Comparison of ENCODE assay signal across 15 cellular contexts in the genomic region with DNA sequence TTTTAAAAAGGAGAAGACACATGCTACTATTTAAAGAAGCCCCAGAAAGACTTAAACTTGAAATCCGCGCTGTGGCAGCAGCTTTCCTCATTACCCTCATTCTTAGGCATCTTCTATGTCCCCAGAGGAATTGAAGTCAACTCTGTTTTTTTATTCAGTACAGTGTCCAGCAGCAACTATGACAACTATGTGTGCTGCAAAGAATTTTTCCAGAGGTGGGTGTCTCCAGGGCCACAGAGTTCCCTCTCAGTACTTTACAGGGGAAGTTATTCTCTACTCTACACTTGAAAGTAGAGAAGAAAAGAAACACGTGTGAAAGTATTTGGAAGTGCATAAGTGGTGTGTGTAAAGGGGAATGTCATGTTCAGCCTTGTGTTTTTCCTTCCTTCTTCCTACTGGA. TPM values are rescaled to one million over a fixed set of nuclear protein-coding genes. Genes with fewer than 3 reads are reported as not detected.
DNase-seq lines count a peak whose midpoint lies in the region; ATAC-seq and TF ChIP-seq lines count a peak whose summit lies in the region.
"Had no signal": no experiment of that assay in that cellular context is flagged by ENCODE, and none has a peak within 500 bp of the region (broad histone marks: within the 10 kb centered on the region; RNA-seq: fewer than 3 reads in every experiment).

No MANE protein-coding gene starts in this region.

- H3K27me3 Mint-ChIP-seq in brain = peaks cover 3% of the 10 kb centered on the region

- peak overlapping the region; percentile 1 for H2AFZ ChIP-seq in neuron (ENCODE audit: low read depth, low read length)

- TF ChIP-seq POLR2A in thyroid gland (IDR thresholded peaks at IDR 0.05) (no peak), ovary (IDR thresholded peaks at IDR 0.05) (no peak)

- no peaks in the 10 kb centered on the region for H3K36me3 Mint-ChIP-seq in brain

- WGBS in right cardiac atrium = 39% methylated on average over 3 of the region's 3 CpGs
- WGBS in thyroid gland, 2 donors = 20 to 40% methylated on average over 3 of the region's 3 CpGs
- WGBS in ovary, 3 donors = 39 to 52% (median 50%) methylated on average over 3 of the region's 3 CpGs

- no peak overlapping the region for H3K4me3 ChIP-seq in right cardiac atrium (ENCODE audit: low read length)
- H3K4me3 ChIP-seq in neuron (ENCODE audit: low read length) = no peak overlapping the region
- no peak overlapping the region for H3K4me3 ChIP-seq in thyroid gland (replicated peaks in 1 of 3)
- no peak overlapping the region for H3K4me3 ChIP-seq in ovary
- H3K4me3 ChIP-seq: BLaER1 had no signal

- intact Hi-C loops in left ventricle myocardium superior (cut with micrococcal nuclease) = no loop called here
- intact Hi-C loops in right cardiac atrium (cut with DNase I) = no loop called here
- intact Hi-C loops in thyroid gland (cut with DNase I) = no loop called here
- intact Hi-C loops in ovary (cut with DNase I) = no loop called here

- H3K4me1 Mint-ChIP-seq in brain = peaks cover 15% of the 10 kb centered on the region

- H3K4me3 Mint-ChIP-seq in brain = no peak overlapping the region
- H3K4me3 Mint-ChIP-seq: HFFc6 had no signal

- no peak for TF ChIP-seq EP300 in ovary (IDR thresholded peaks at IDR 0.05)

- no peaks in the 10 kb centered on the region for H3K27me3 ChIP-seq in right cardiac atrium (ENCODE audit: control insufficient read depth, insufficient read depth)
- no peaks in the 10 kb centered on the region for H3K27me3 ChIP-seq in neuron (ENCODE audit: insufficient read depth, low read length)
- H3K27me3 ChIP-seq in thyroid gland = no peaks in the 10 kb centered on the region
- no peaks in the 10 kb centered on the region for H3K27me3 ChIP-seq in ovary
- H3K27me3 ChIP-seq: BLaER1 had no signal

- in situ Hi-C loops in G401 (cut with HindIII; ENCODE audit: low sequenced_read_pairs) = no loop called here

- H3K36me3 ChIP-seq in neuron (ENCODE audit: insufficient read depth, low read length) (no peaks in the 10 kb centered on the region), thyroid gland (no peaks in the 10 kb centered on the region), ovary (no peaks in the 10 kb centered on the region)
- H3K36me3 ChIP-seq: BLaER1 had no signal

- no peak overlapping the region for H3K27ac ChIP-seq in right cardiac atrium (ENCODE audit: low read length)
- peak overlapping the region in 2 of 3 donors; percentile 69 to 71 for H3K27ac ChIP-seq in thyroid gland
- no peak overlapping the region for H3K27ac ChIP-seq in ovary
- H3K27ac ChIP-seq: BLaER1 had no signal

- H3K4me1 ChIP-seq in right cardiac atrium (ENCODE audit: control insufficient read depth, insufficient read depth, low read length) = no peaks in the 10 kb centered on the region
- H3K4me1 ChIP-seq in neuron (ENCODE audit: insufficient read depth, low read length) = peaks cover 21% of the 10 kb centered on the region
- H3K4me1 ChIP-seq in thyroid gland = peaks cover 28 to 31% of the 10 kb centered on the region in 2 donors
- H3K4me1 ChIP-seq in ovary (ENCODE audit: insufficient read depth) = no peaks in the 10 kb centered on the region
- H3K4me1 ChIP-seq: BLaER1 had no signal

- TF ChIP-seq CTCF in brain (conservative IDR thresholded peaks at IDR 0.05) (no peak), thyroid gland (IDR thresholded peaks at IDR 0.05) (no peak), ovary (IDR thresholded peaks at IDR 0.05) (no peak)

- ATAC-seq in left ventricle myocardium superior (peak; percentile 53), right cardiac atrium (no peak)

- H3K9me3 ChIP-seq in right cardiac atrium (ENCODE audit: control insufficient read depth, low read length) (no peaks in the 10 kb centered on the region), neuron (ENCODE audit: low read length) (no peaks in the 10 kb centered on the region), thyroid gland (no peaks in the 10 kb centered on the region), ovary (no peaks in the 10 kb centered on the region)
- H3K9me3 ChIP-seq: BLaER1 had no signal

- H3K9me3 Mint-ChIP-seq in brain = no peaks in the 10 kb centered on the region
- H3K9me3 Mint-ChIP-seq: HFFc6 had no signal

- peak overlapping the region in 4 of 5 experiments; percentile 39 to 89 (median 61) for H3K27ac Mint-ChIP-seq in brain
- H3K27ac Mint-ChIP-seq: HFFc6 had no signal

- no peak for DNase-seq in left ventricle myocardium superior
- no peak for DNase-seq in right cardiac atrium
- DNase-seq in thyroid gland = peak; percentile 39 to 43
- DNase-seq in ovary = no peak
- no peak for DNase-seq in NCI-H524 (lab: John Stamatoyannopoulos, UW)
- no peak for DNase-seq in G401 (ENCODE audit: low spot score)
- DNase-seq: 8988T, AML-193, DMS79, HCEC 1CT, HFFc6 had no signal

RNA-seq across cellular contexts. Expression of a gene that starts 32.0 kb away (rescaled TPM):
- 56.4 TPM for total RNA-seq in left ventricle myocardium superior
- total RNA-seq in right cardiac atrium = 10 to 100 TPM; 22.2 to 33.8 (median 31.2) TPM
- 12.9 TPM for polyA plus RNA-seq in right cardiac atrium
- polyA plus RNA-seq in brain (ENCODE audit: insufficient read depth, low read depth, low replicate concordance) = 58.9 TPM
- total RNA-seq in thyroid gland = 10 to 100 TPM; 20.6 to 62.3 (median 51.0) TPM
- total RNA-seq in ovary = 100 to 1,000 TPM in 6 of 7 donors, 10 to 100 TPM in 1; 43.6 to 218 (median 160) TPM
- 100 to 1,000 TPM; 104 to 116 TPM for polyA plus RNA-seq in ovary
- total RNA-seq in G401 (2014; rRNA removed; shearing (Covaris generic)) = 26.7 and 32.5 TPM in 2 replicates
- total RNA-seq: HT1080 had no signal

Comparison
In these comparisons a context has a peak if more than half of its experiments do, and no peak if none do; other contexts are left out.
1. DNase-seq: peak in thyroid gland (2 of 2); none in left ventricle myocardium superior (single experiment), right cardiac atrium (0 of 3), ovary (0 of 5), NCI-H524 (0 of 2) and G401 (single experiment).
2. H3K27ac ChIP-seq: peak in thyroid gland (2 of 3); none in right cardiac atrium (single experiment) and ovary (0 of 2).